8 cellular contexts compared by ENCODE assay signal in the genomic region with DNA sequence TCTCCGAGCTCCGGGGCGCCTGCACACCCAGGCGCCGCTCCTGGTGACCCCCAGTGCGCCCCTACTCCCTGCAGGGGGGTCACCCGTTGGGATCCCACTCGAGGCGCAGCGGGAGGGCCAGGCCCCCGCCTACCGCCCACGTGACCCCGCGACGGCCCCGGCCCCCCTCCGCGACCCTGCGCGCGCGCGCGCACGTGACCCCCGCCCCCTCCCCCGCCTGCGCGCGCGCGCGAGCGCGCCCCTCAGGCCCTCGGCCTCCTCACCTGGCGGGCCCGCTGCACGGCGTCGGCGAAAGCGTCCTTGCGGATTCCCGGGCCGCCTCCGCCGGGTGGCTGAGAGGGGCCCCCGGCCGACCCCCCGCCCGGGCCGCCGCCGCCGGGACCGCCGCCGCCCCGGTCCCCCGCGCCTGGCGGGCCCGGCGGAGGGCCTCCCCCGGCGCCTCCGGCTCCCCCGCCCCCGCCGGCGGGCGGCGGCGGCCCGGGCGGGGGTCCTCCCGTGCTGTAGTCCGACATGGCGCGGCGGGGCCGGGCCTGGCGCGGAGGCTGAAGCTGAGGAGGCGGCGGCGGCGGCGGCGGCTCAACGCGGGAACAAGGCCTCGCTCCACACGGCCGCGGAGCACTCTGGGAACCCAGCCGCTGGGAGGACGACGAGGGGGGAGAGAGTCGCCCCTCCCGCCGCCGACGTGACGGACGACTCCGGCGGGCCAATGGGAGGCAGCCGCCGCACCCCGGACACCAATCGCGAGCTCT. TPM values are rescaled to one million over a fixed set of nuclear protein-coding genes. Genes with fewer than 3 reads are reported as not detected.
DNase-seq lines count a peak whose midpoint lies in the region; ATAC-seq and TF ChIP-seq lines count a peak whose summit lies in the region.

A gene with protein sequence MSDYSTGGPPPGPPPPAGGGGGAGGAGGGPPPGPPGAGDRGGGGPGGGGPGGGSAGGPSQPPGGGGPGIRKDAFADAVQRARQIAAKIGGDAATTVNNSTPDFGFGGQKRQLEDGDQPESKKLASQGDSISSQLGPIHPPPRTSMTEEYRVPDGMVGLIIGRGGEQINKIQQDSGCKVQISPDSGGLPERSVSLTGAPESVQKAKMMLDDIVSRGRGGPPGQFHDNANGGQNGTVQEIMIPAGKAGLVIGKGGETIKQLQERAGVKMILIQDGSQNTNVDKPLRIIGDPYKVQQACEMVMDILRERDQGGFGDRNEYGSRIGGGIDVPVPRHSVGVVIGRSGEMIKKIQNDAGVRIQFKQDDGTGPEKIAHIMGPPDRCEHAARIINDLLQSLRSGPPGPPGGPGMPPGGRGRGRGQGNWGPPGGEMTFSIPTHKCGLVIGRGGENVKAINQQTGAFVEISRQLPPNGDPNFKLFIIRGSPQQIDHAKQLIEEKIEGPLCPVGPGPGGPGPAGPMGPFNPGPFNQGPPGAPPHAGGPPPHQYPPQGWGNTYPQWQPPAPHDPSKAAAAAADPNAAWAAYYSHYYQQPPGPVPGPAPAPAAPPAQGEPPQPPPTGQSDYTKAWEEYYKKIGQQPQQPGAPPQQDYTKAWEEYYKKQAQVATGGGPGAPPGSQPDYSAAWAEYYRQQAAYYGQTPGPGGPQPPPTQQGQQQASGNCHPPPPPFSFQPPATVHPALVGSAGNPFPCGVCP (minus strand): TSS at position 622 of the 749 bp plus-strand sequence. CDS start 110 bp downstream, at position 512.

- H3K4me1 ChIP-seq in heart left ventricle, result peaks cover 0 to 41% (median 21%) of the 10 kb centered on the region in 12 donors

- intact Hi-C loops in heart left ventricle (cut with DNase I), result loop anchor here in 3 of 10 donors (2.0 to 5.0 kb wide), 3 partner anchors 32 to 52 kb away; a partner anchor contains a TSS

- ATAC-seq in activated naive CD4-positive, alpha-beta T cell treated with anti-CD3 and anti-CD28 coated beads, Interleukin-2, amount 50 U/mL, for 72 hours, result no peak
- no peak for ATAC-seq in heart left ventricle
- no peak for ATAC-seq in HG03520 (IDR thresholded peaks at IDR 0.05; ENCODE audit: unreplicated experiment)

- peak; percentile 99 for DNase-seq in GM06990 (ENCODE audit: extremely low read depth, insufficient read length)
- no peak for DNase-seq in M059J (ENCODE audit: low read depth)
- DNase-seq in activated naive CD4-positive, alpha-beta T cell treated with anti-CD3 and anti-CD28 coated beads, Interleukin-2, amount 50 U/mL, for 72 hours (ENCODE audit: low spot score in 2 of 2), result peak in 1 of 2 donors; percentile 25
- peak in 4 of 5 donors; percentile 44 to 70 (median 50) for DNase-seq in heart left ventricle
- no peak for DNase-seq in pulmonary artery endothelial cell (ENCODE audit: low read depth, low spot score)
- no peak for DNase-seq in NCI-H2081 treated with DMSO at 0.1 percent for 48 hours (lab: John Stamatoyannopoulos, UW)
- DNase-seq in HuH-7 (ENCODE audit: low spot score), result no peak

- H3K9me3 ChIP-seq in heart left ventricle, result no peaks in the 10 kb centered on the region

- WGBS in heart left ventricle, 4 donors, result 1 to 2% (median 1%) methylated on average over 23 to 115 of the region's 115 CpGs

- H3K27ac ChIP-seq in heart left ventricle, result peak within 1 kb of the TSS; percentile 59 to 89 (median 84)

- H3K9me3 Mint-ChIP-seq in activated naive CD4-positive, alpha-beta T cell treated with anti-CD3 and anti-CD28 coated beads, Interleukin-2, amount 50 U/mL, for 72 hours, result no peaks in the 10 kb centered on the region

- H3K4me3 ChIP-seq in GM06990 (replicated peaks; ENCODE audit: low read depth, low read length) (peak within 1 kb of the TSS; percentile 83), heart left ventricle (peak within 1 kb of the TSS; percentile 63 to 96 (median 78))

- H3K36me3 Mint-ChIP-seq in activated naive CD4-positive, alpha-beta T cell treated with anti-CD3 and anti-CD28 coated beads, Interleukin-2, amount 50 U/mL, for 72 hours, result peaks cover 12 to 17% of the 10 kb centered on the region in 2 donors

- TF ChIP-seq CTCF in GM06990 (IDR thresholded peaks at IDR 0.05; ENCODE audit: insufficient read depth, low read length, poor library complexity, severe bottlenecking) (no peak), heart left ventricle (IDR thresholded peaks at IDR 0.05) (no peak)

- peak; percentile 28 to 86 for TF ChIP-seq POLR2A in heart left ventricle (IDR thresholded peaks at IDR 0.05)

- H3K27ac Mint-ChIP-seq in activated naive CD4-positive, alpha-beta T cell treated with anti-CD3 and anti-CD28 coated beads, Interleukin-2, amount 50 U/mL, for 72 hours, result peak within 1 kb of the TSS; percentile 95 to 97

- no peaks in the 10 kb centered on the region for H3K27me3 ChIP-seq in GM06990 (replicated peaks; ENCODE audit: control insufficient read depth, insufficient read depth, low read length)
- no peaks in the 10 kb centered on the region for H3K27me3 ChIP-seq in heart left ventricle

- H3K36me3 ChIP-seq in GM06990 (ENCODE audit: control insufficient read depth, insufficient read depth, low read length), result peaks cover 17% of the 10 kb centered on the region
- peaks cover 0 to 30% (median 24%) of the 10 kb centered on the region in 9 donors for H3K36me3 ChIP-seq in heart left ventricle

RNA-seq across cellular contexts. Expression of the gene that starts here (rescaled TPM):
- total RNA-seq in M059J (2014; rRNA removed; shearing (Covaris generic)), result 50.0 and 114 TPM in 2 replicates
- total RNA-seq in activated naive CD4-positive, alpha-beta T cell treated with anti-CD3 and anti-CD28 coated beads, Interleukin-2, amount 50 U/mL, for 72 hours, result 100 to 1,000 TPM; 240 to 353 TPM
- total RNA-seq in heart left ventricle, result 100 to 1,000 TPM in 2 of 9 donors, 10 to 100 TPM in 7; 58.2 to 122 (median 89.3) TPM
- polyA plus RNA-seq in heart left ventricle, result 100 to 1,000 TPM in 1 of 2 donors, 10 to 100 TPM in 1; 53.9 to 118 TPM
- total RNA-seq in pulmonary artery endothelial cell, result 152 and 168 TPM in 2 replicates

Comparison
In these comparisons a context has a peak if more than half of its experiments do, and no peak if none do; other contexts are left out.
1. DNase-seq: peak in GM06990 (single experiment) and heart left ventricle (4 of 5); none in M059J (single experiment), pulmonary artery endothelial cell (single experiment), NCI-H2081 treated with DMSO at 0.1 percent for 48 hours (single experiment) and HuH-7 (single experiment).